In the genomic region with DNA sequence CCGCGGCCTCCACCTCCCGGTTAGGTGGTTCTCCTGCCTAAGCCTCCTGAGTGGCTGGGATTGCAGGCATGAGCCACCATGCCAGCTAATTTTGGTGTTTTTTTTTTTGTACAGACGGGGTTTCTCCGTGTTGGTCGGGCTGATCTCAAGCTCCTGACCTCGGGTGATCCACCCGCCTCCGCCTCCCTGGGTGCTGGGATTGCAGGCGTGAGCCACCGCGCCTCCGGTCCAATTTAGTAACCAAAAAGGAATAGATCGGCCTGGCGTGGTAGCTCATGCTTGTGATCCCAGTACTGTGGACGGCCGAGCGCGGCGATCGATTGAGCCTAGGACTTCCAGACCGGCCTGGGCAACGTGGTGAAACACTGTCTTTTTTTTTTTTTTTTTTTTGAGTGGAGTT, we compare ENCODE assay signal across 4 cellular contexts. TPM values are rescaled to one million over a fixed set of nuclear protein-coding genes. Genes with fewer than 3 reads are reported as not detected.
"Had no signal": no experiment of that assay in that cellular context is flagged by ENCODE, and none has a peak within 500 bp of the region (broad histone marks: within the 10 kb centered on the region; RNA-seq: fewer than 3 reads in every experiment).

No MANE protein-coding gene starts in this region.

RNA-seq across cellular contexts. Expression of a gene that starts 12.6 kb away (rescaled TPM):
- total RNA-seq: kidney epithelial cell, lower leg skin, lower lobe of right lung, lung microvascular endothelial cell had no signal
